ENCODE assay signal across 33 cellular contexts in genomic region chr14:40920380-40920779, GRCh38.
"Had no signal": no experiment of that assay in that cellular context is flagged by ENCODE, and none has a peak within 500 bp of the region (broad histone marks: within the 10 kb centered on the region; RNA-seq: fewer than 3 reads in every experiment).

No MANE protein-coding gene starts in this region.

- H3K27me3 ChIP-seq: MG63 had no signal

- H3K36me3 ChIP-seq: MG63 had no signal

- H3K9me3 ChIP-seq: MG63 had no signal

- H3K4me3 ChIP-seq: MG63 had no signal

- DNase-seq: Karpas-422, Kasumi-1, MG63, MM.1S, MV-4-11, NCI-H1048, NCI-H1092, NCI-H1092 treated with DMSO at 0.1 percent for 48 hours, NCI-H1105, NCI-H1105 treated with DMSO at 0.1 percent for 48 hours, NCI-H1417 treated with DMSO at 0.1 percent for 48 hours, NCI-H1436, NCI-H1436 treated with DMSO at 0.1 percent for 48 hours, NCI-H146, NCI-H1694, NCI-H1694 treated with DMSO at 0.1 percent for 48 hours, NCI-H187, NCI-H187 treated with DMSO at 0.1 percent for 48 hours, NCI-H1930, NCI-H2029, NCI-H2029 treated with DMSO at 0.1 percent for 48 hours, NCI-H2081, NCI-H2081 treated with DMSO at 0.1 percent for 48 hours, NCI-H2107, NCI-H2171, NCI-H2171 treated with DMSO at 0.1 percent for 48 hours, NCI-H226, NCI-H345, NCI-H446, NCI-H446 treated with DMSO at 0.1 percent for 48 hours, NCI-H510A, NCI-H510A treated with DMSO at 0.1 percent for 48 hours, NCI-H524 had no signal
